In genomic region chr18:38981382-38981781, GRCh38 we compare ENCODE assay signal across 18 cellular contexts.
"Had no signal": no experiment of that assay in that cellular context is flagged by ENCODE, and none has a peak within 500 bp of the region (broad histone marks: within the 10 kb centered on the region; RNA-seq: fewer than 3 reads in every experiment).

No MANE protein-coding gene starts in this region.

- H3K4me3 ChIP-seq: esophagus squamous epithelium, heart right ventricle, lung, thyroid gland had no signal

- H3K4me1 ChIP-seq: heart right ventricle, thyroid gland had no signal

- H3K9me3 ChIP-seq: esophagus squamous epithelium, thyroid gland had no signal

- H3K36me3 ChIP-seq: esophagus squamous epithelium, heart right ventricle, thyroid gland had no signal

- FAIRE-seq: endothelial cell of umbilical vein had no signal

- ATAC-seq: activated CD4-positive, alpha-beta T cell treated with anti-CD3 and anti-CD28 coated beads for 36 hours; heart right ventricle; left colon; WTC11 had no signal

- DNase-seq: activated CD4-positive, alpha-beta T cell treated with anti-CD3 and anti-CD28 coated beads for 36 hours; activated CD4-positive, alpha-beta T cell treated with anti-CD3 and anti-CD28 coated beads, Interleukin-2, amount 50 U/mL, for 48 hours; activated naive CD4-positive, alpha-beta T cell; activated naive CD8-positive, alpha-beta T cell treated with anti-CD3 and anti-CD28 coated beads for 36 hours; amniotic stem cell; dermis blood vessel endothelial cell; effector memory CD4-positive, alpha-beta T cell; esophagus squamous epithelium; heart right ventricle; left colon; occipital lobe; posterior cingulate gyrus; stimulated activated CD4-positive, alpha-beta T cell treated with anti-CD3 and anti-CD28 coated beads, Interleukin-2, amount 100 ng/mL, for 24 hours; stimulated activated naive CD4-positive, alpha-beta T cell treated with Interleukin-2 at 50 U/mL for 16 hours; thyroid gland had no signal

- H3K27ac ChIP-seq: esophagus squamous epithelium, heart right ventricle, thyroid gland had no signal

- H3K4me1 Mint-ChIP-seq: activated CD4-positive, alpha-beta T cell treated with anti-CD3 and anti-CD28 coated beads for 36 hours; activated naive CD8-positive, alpha-beta T cell treated with anti-CD3 and anti-CD28 coated beads for 36 hours; WTC11 had no signal

- H3K36me3 Mint-ChIP-seq: activated naive CD8-positive, alpha-beta T cell treated with anti-CD3 and anti-CD28 coated beads for 36 hours had no signal

- H3K4me3 Mint-ChIP-seq: activated CD4-positive, alpha-beta T cell treated with anti-CD3 and anti-CD28 coated beads for 36 hours; activated naive CD8-positive, alpha-beta T cell treated with anti-CD3 and anti-CD28 coated beads for 36 hours; WTC11 had no signal

- H3K27me3 Mint-ChIP-seq: activated CD4-positive, alpha-beta T cell treated with anti-CD3 and anti-CD28 coated beads for 36 hours; activated naive CD8-positive, alpha-beta T cell treated with anti-CD3 and anti-CD28 coated beads for 36 hours had no signal

- H3K27ac Mint-ChIP-seq: activated CD4-positive, alpha-beta T cell treated with anti-CD3 and anti-CD28 coated beads for 36 hours; activated naive CD8-positive, alpha-beta T cell treated with anti-CD3 and anti-CD28 coated beads for 36 hours; WTC11 had no signal

- H3K27me3 ChIP-seq: esophagus squamous epithelium, heart right ventricle, thyroid gland had no signal
